ENCODE assay signal across 21 cellular contexts in the genomic region with DNA sequence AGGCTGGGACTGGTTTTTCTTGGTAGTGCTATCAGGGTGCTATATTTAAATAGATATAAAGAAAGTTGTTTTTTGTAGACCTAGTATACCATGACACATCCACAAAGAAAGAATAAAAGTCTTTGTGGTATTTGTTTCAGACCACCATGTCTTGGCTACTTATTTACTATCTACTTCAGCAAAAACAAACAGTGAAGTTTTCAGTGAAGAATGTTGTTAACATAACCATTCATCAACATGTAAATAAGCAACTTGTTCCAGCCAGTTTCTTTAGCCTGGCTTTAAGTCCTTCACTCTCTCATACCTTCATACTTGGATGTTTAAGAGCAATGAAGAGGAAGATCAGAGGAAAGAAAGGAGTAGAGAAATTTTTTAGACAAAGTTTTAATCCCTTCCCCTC.
DNase-seq lines count a peak whose midpoint lies in the region; ATAC-seq, FAIRE-seq and TF ChIP-seq lines count a peak whose summit lies in the region.
"Had no signal": no experiment of that assay in that cellular context is flagged by ENCODE, and none has a peak within 500 bp of the region (broad histone marks: within the 10 kb centered on the region; RNA-seq: fewer than 3 reads in every experiment).

No MANE protein-coding gene starts in this region.

- H4K20me1 ChIP-seq in H1 (replicated peaks in 1 of 2; ENCODE audit: control insufficient read depth in 1 of 2, insufficient read depth in 2 of 2, low read length in 2 of 2) = no peaks in the 10 kb centered on the region

- TF ChIP-seq EP300 in A549 (IDR thresholded peaks at IDR 0.05) = no peak
- no peak for TF ChIP-seq EP300 in H1 (IDR thresholded peaks at IDR 0.05; ENCODE audit: borderline replicate concordance in 1 of 2, low read depth in 2 of 2, low read length in 2 of 2)

- H3K9ac ChIP-seq in HUES48 (ENCODE audit: low read depth, low read length) (no peak overlapping the region; the same call in 1 of the 2 replicates), H1 (replicated peaks in 1 of 4; ENCODE audit: extremely low read depth in 1 of 4, low read depth in 3 of 4, low read length in 3 of 4) (no peak overlapping the region), mesenchymal stem cell (ENCODE audit: low read length) (no peak overlapping the region)

- DNase-seq in A549 (ENCODE audit: low read depth in 1 of 2, low spot score in 1 of 2) (peak in 1 of 2 experiments; percentile 23), H1 (ENCODE audit: low read depth in 1 of 2, low spot score in 2 of 2) (no peak), mesenchymal stem cell (peak; percentile 50), HT-29 (ENCODE audit: low spot score) (no peak), mesenteric fat pad (ENCODE audit: low spot score) (no peak), cortex of kidney (lab: John Stamatoyannopoulos, UW) (no peak), NCI-H2081 (lab: John Stamatoyannopoulos, UW) (no peak)
- DNase-seq: Calu3; CD4-positive, CD25-positive, alpha-beta regulatory T cell; DND-41; GDM1; MV-4-11; NCI-H1436; NCI-H2081 treated with DMSO at 0.1 percent for 48 hours; NCI-H226; NCI-H526 treated with DMSO at 0.1 percent for 48 hours; NK-92 treated with Interleukin-12 subunit alpha and Interleukin-12 subunit beta, amount 100 ng/mL, for 24 hours; PC-9 had no signal

- H3K18ac ChIP-seq in H1 (ENCODE audit: extremely low read depth, low read length) = no peak overlapping the region
- no peak overlapping the region for H3K18ac ChIP-seq in mesenchymal stem cell (ENCODE audit: low read depth in 1 of 2, low read length in 2 of 2)

- no peak overlapping the region for H2AK5ac ChIP-seq in H1 (ENCODE audit: low read depth, low read length)
- H2AK5ac ChIP-seq in mesenchymal stem cell (ENCODE audit: low read length, severe bottlenecking) = no peak overlapping the region

- H4K91ac ChIP-seq in H1 (replicated peaks; ENCODE audit: insufficient read length, low read length) (no peak overlapping the region), mesenchymal stem cell (ENCODE audit: low read length) (no peak overlapping the region)

- FAIRE-seq in A549 (lab: Jason Lieb, UNC) (no peak), H1 (lab: Jason Lieb, UNC) (peak; percentile 86)
- FAIRE-seq: A204.1, H54 had no signal

- H3K4me3 ChIP-seq in A549 (no peak overlapping the region), HUES48 (ENCODE audit: low read depth, low read length) (peak overlapping the region; percentile 20; the same call in 1 of the 2 replicates), H1 (ENCODE audit: extremely low read depth in 1 of 4, insufficient read depth in 2 of 4, low read depth in 3 of 4, low read length in 4 of 4) (no peak overlapping the region), mesenchymal stem cell (ENCODE audit: insufficient read depth in 1 of 2, low read depth in 1 of 2, low read length in 2 of 2) (no peak overlapping the region)
- H3K4me3 ChIP-seq: PC-9 had no signal

- H2AFZ ChIP-seq in H1 (ENCODE audit: low read length) (no peak overlapping the region; the same call in 1 of the 2 replicates), mesenchymal stem cell (ENCODE audit: low read depth, low read length) (no peak overlapping the region)
- H2AFZ ChIP-seq: PC-9 had no signal

- H3K36me3 ChIP-seq in HUES48 (ENCODE audit: control insufficient read depth, insufficient read depth, low read length) = no peaks in the 10 kb centered on the region
- H3K36me3 ChIP-seq in H1 (ENCODE audit: control insufficient read depth in 2 of 4, insufficient read depth in 4 of 4, low read length in 3 of 4) = no peaks in the 10 kb centered on the region
- no peaks in the 10 kb centered on the region for H3K36me3 ChIP-seq in mesenchymal stem cell (ENCODE audit: control insufficient read depth in 1 of 2, insufficient read depth in 2 of 2, low read depth in 1 of 2, low read length in 2 of 2)

- no peak for TF ChIP-seq CTCF in A549 (IDR thresholded peaks at IDR 0.05)
- TF ChIP-seq CTCF in H1 (IDR thresholded peaks at IDR 0.05; ENCODE audit: control extremely low read depth in 1 of 3, insufficient read depth in 1 of 3, low read depth in 1 of 3, low read length in 3 of 3) = no peak

- peaks cover 2% of the 10 kb centered on the region; the same call in 1 of the 3 replicates for H3K4me1 ChIP-seq in A549
- peaks cover 21% of the 10 kb centered on the region for H3K4me1 ChIP-seq in HUES48 (ENCODE audit: control insufficient read depth, insufficient read depth, low read length)
- no peaks in the 10 kb centered on the region; a peak in 1 of 7 replicates for H3K4me1 ChIP-seq in H1 (replicated peaks in 1 of 4; ENCODE audit: control insufficient read depth in 3 of 4, insufficient read depth in 4 of 4, low read length in 3 of 4)
- no peaks in the 10 kb centered on the region for H3K4me1 ChIP-seq in mesenchymal stem cell (ENCODE audit: control insufficient read depth, insufficient read depth, low read depth, low read length)

- no peak overlapping the region for H2BK5ac ChIP-seq in H1 (ENCODE audit: low read depth, low read length)
- H2BK5ac ChIP-seq in mesenchymal stem cell (ENCODE audit: low read depth, low read length, poor library complexity, severe bottlenecking) = no peak overlapping the region

- H2BK12ac ChIP-seq in H1 (ENCODE audit: low read depth, low read length) (no peak overlapping the region), mesenchymal stem cell (ENCODE audit: low read length in 2 of 2) (no peak overlapping the region)

- H3K27me3 ChIP-seq in HUES48 (ENCODE audit: control insufficient read depth, insufficient read depth, low read length) (no peaks in the 10 kb centered on the region), H1 (replicated peaks in 1 of 4; ENCODE audit: control insufficient read depth in 3 of 4, extremely low read depth in 1 of 4, insufficient read depth in 3 of 4, low read length in 3 of 4) (no peaks in the 10 kb centered on the region), mesenchymal stem cell (ENCODE audit: control insufficient read depth in 1 of 2, insufficient read depth in 1 of 2, low read length in 2 of 2) (no peaks in the 10 kb centered on the region)

- no peak overlapping the region for H3K23ac ChIP-seq in H1 (ENCODE audit: insufficient read length)
- no peak overlapping the region for H3K23ac ChIP-seq in mesenchymal stem cell (ENCODE audit: low read length in 2 of 2)

- no peak overlapping the region for H3K56ac ChIP-seq in H1 (replicated peaks; ENCODE audit: insufficient read length, low read depth, low read length)

- no peak overlapping the region for H4K5ac ChIP-seq in H1 (ENCODE audit: insufficient read length, low read depth, low read length)

- no peak for TF ChIP-seq POLR2A in A549 (IDR thresholded peaks at IDR 0.05; ENCODE audit: low read length)
- no peak for TF ChIP-seq POLR2A in H1 (IDR thresholded peaks at IDR 0.05; ENCODE audit: control extremely low read depth in 1 of 2, low read depth in 2 of 2, low read length in 2 of 2)

- H3K79me1 ChIP-seq in H1 (ENCODE audit: low read depth, low read length) (no peaks in the 10 kb centered on the region), mesenchymal stem cell (replicated peaks; ENCODE audit: low read length, poor library complexity, severe bottlenecking) (no peaks in the 10 kb centered on the region)

- no peaks in the 10 kb centered on the region for H3K79me2 ChIP-seq in H1 (ENCODE audit: control insufficient read depth in 1 of 2, insufficient read depth in 2 of 2, low read length in 2 of 2)

- H3K4ac ChIP-seq in H1 (replicated peaks; ENCODE audit: insufficient read length, low read depth, low read length) = no peak overlapping the region
- H3K4ac ChIP-seq in mesenchymal stem cell (ENCODE audit: low read depth in 1 of 2, low read length in 2 of 2) = no peak overlapping the region

- H2BK15ac ChIP-seq in H1 (ENCODE audit: low read length) (no peak overlapping the region), mesenchymal stem cell (ENCODE audit: low read depth, poor library complexity, severe bottlenecking) (no peak overlapping the region)

- H3K9me3 ChIP-seq in A549 (no peaks in the 10 kb centered on the region), HUES48 (ENCODE audit: control insufficient read depth, insufficient read depth, low read length) (no peaks in the 10 kb centered on the region), H1 (ENCODE audit: insufficient read depth in 2 of 2, low read depth in 1 of 2, low read length in 1 of 2) (0 out of 4 replicates have a peak, but pooled peaks cover 0 to 1% of the 10 kb centered on the region in 2 experiments), mesenchymal stem cell (ENCODE audit: control insufficient read depth, low read length) (no peaks in the 10 kb centered on the region)

- POLR2A ChIA-PET in A549 (lab: Yijun Ruan, JAX) (no interaction called here), H1 (lab: Charles Lee; ENCODE audit: partially characterized antibody) (no interaction called here)

- no peak overlapping the region for H2BK20ac ChIP-seq in H1 (ENCODE audit: low read length)

- H4K8ac ChIP-seq in H1 (ENCODE audit: extremely low read depth, insufficient read depth, low read length) = no peak overlapping the region
- no peak overlapping the region for H4K8ac ChIP-seq in mesenchymal stem cell (ENCODE audit: low read length)

- H3K14ac ChIP-seq in H1 (ENCODE audit: insufficient read length) (no peak overlapping the region), mesenchymal stem cell (ENCODE audit: low read length in 2 of 2) (no peak overlapping the region)

- H2BK120ac ChIP-seq in H1 (replicated peaks; ENCODE audit: low read depth, low read length) (no peak overlapping the region), mesenchymal stem cell (ENCODE audit: low read depth, low read length) (no peak overlapping the region)

- H3K27ac ChIP-seq in A549 = no peak overlapping the region
- peak overlapping the region; percentile 71 for H3K27ac ChIP-seq in HUES48 (ENCODE audit: low read depth, low read length)
- H3K27ac ChIP-seq in H1 (ENCODE audit: low read depth, low read length) = no peak overlapping the region
- no peak overlapping the region for H3K27ac ChIP-seq in mesenchymal stem cell (ENCODE audit: low read length, poor library complexity, severe bottlenecking)
- H3K27ac ChIP-seq: PC-9 had no signal

- H3K4me2 ChIP-seq in A549 = peak overlapping the region; percentile 37; the same call in 2 of the 3 replicates
- H3K4me2 ChIP-seq in H1 (ENCODE audit: insufficient read depth in 1 of 2, low read depth in 2 of 2, low read length in 2 of 2) = peak overlapping the region in 1 of 2 experiments; percentile 14; a peak in 1 of 4 replicates
- no peak overlapping the region for H3K4me2 ChIP-seq in mesenchymal stem cell (ENCODE audit: low read length, poor library complexity, severe bottlenecking)
- H3K4me2 ChIP-seq: PC-9 had no signal

- TF ChIP-seq RAD21 in A549 (conservative IDR thresholded peaks at IDR 0.05 in 1 of 2, IDR thresholded peaks at IDR 0.05 in 1 of 2) (no peak), H1 (IDR thresholded peaks at IDR 0.05 in 1 of 2, conservative IDR thresholded peaks at IDR 0.05 in 1 of 2; ENCODE audit: low read depth in 2 of 2, low read length in 2 of 2) (no peak)

- no peak for ATAC-seq in A549

- 0 out of 2 replicates have a peak, but pooled peaks cover 2% of the 10 kb centered on the region for H3K23me2 ChIP-seq in H1 (ENCODE audit: low read depth, low read length)

- CTCF ChIA-PET in A549 (lab: Yijun Ruan, JAX) (no interaction called here), H1 (lab: Charles Lee; ENCODE audit: partially characterized antibody) (no interaction called here)

TF ChIP-seq in A549, 52 proteins besides CTCF, POLR2A, EP300 and RAD21 (continues in another document):
- no peak for TF ChIP-seq SREBF2 (IDR thresholded peaks at IDR 0.05)
- no peak for TF ChIP-seq FOXS1 (CRISPR knock-in tag; IDR thresholded peaks at IDR 0.05)
